ENCODE assay signal across 8 cellular contexts in the genomic region with DNA sequence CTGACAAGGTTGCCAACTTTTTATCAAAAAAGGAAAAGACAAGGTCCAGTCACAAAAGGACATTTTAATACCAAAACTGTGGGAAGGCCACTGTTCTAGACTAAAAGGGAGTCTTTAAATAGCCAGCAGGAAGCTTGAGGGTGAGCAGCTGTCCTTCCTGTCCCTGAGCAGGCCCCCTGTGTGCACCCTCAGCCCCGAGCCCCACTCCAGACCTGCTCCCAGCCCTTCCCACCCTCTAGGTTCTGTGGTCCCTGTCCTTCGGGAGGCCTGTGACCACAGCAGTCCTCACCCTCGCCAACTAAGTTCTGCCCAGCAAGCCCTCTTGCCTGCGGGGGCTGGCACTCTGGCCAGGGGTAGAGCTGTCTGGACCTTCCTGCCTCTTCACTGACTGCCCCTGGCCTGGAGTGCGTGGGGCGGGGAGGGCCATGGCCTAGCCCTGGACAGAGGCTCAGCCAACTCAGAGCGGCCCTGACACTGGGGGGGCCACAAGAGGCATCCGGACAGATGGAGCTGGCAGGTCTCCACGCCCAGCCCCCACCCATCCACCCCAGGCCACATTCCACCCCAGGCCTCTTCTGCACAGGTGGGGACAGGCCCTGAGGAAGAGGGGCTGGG. TPM values are rescaled to one million over a fixed set of nuclear protein-coding genes. Genes with fewer than 3 reads are reported as not detected.
DNase-seq lines count a peak whose midpoint lies in the region; ATAC-seq, FAIRE-seq and TF ChIP-seq lines count a peak whose summit lies in the region.

No MANE protein-coding gene starts in this region.

- H3K27me3 ChIP-seq in ascending aorta (no peaks in the 10 kb centered on the region), thyroid gland (no peaks in the 10 kb centered on the region)

- CTCF ChIA-PET in activated CD4-positive, alpha-beta T cell treated with anti-CD3 and anti-CD28 coated beads for 36 hours (lab: Charles Lee): interaction anchor here (0.6 kb wide), 2 partner anchors 73 to 253 kb away, joined by 3 read pairs; a partner anchor contains a TSS

- WGBS in thyroid gland, 2 donors: 40 to 59% methylated on average over 3 to 7 of the region's 9 CpGs

- peaks cover 10% of the 10 kb centered on the region for H3K4me1 Mint-ChIP-seq in activated CD4-positive, alpha-beta T cell treated with anti-CD3 and anti-CD28 coated beads, Interleukin-2, amount 10 ng/mL, durations not matched to agents 24 days and 14 days
- H3K4me1 Mint-ChIP-seq in activated CD4-positive, alpha-beta T cell treated with anti-CD3 and anti-CD28 coated beads for 36 hours: peaks cover 13% of the 10 kb centered on the region
- peaks cover 29% of the 10 kb centered on the region for H3K4me1 Mint-ChIP-seq in mesothelial cell of epicardium

- FAIRE-seq in GM12891 (lab: Jason Lieb, UNC): no peak

- peaks cover 23 to 25% of the 10 kb centered on the region in 2 donors for H3K4me1 ChIP-seq in ascending aorta
- H3K4me1 ChIP-seq in thyroid gland: peaks cover 42 to 52% of the 10 kb centered on the region in 2 donors

- H3K27ac ChIP-seq in ascending aorta (peak overlapping the region; percentile 86 to 96), thyroid gland (peak overlapping the region; percentile 58 to 89 (median 67))

- no peak overlapping the region for H3K4me3 ChIP-seq in ascending aorta
- no peak overlapping the region for H3K4me3 ChIP-seq in thyroid gland (replicated peaks in 1 of 3)

- peaks cover 9% of the 10 kb centered on the region for H3K27me3 Mint-ChIP-seq in activated CD4-positive, alpha-beta T cell treated with anti-CD3 and anti-CD28 coated beads, Interleukin-2, amount 10 ng/mL, durations not matched to agents 24 days and 14 days
- H3K27me3 Mint-ChIP-seq in activated CD4-positive, alpha-beta T cell treated with anti-CD3 and anti-CD28 coated beads for 36 hours: peaks cover 9% of the 10 kb centered on the region
- no peaks in the 10 kb centered on the region for H3K27me3 Mint-ChIP-seq in mesothelial cell of epicardium (ENCODE audit: low read depth)

- intact Hi-C loops in activated CD4-positive, alpha-beta T cell treated with anti-CD3 and anti-CD28 coated beads, Interleukin-2, amount 10 ng/mL, durations not matched to agents 24 days and 14 days (cut with micrococcal nuclease): loop anchor here (5.0 kb wide), 1 partner anchor 37 kb away; a partner anchor contains a TSS
- intact Hi-C loops in activated CD4-positive, alpha-beta T cell treated with anti-CD3 and anti-CD28 coated beads for 36 hours (cut with DNase I, micrococcal nuclease): no loop called here
- intact Hi-C loops in ascending aorta (cut with DNase I): loop anchor here (2.0 to 10.0 kb wide), 2 partner anchors 34 to 374 kb away; a partner anchor contains a TSS
- intact Hi-C loops in thyroid gland (cut with DNase I): no loop called here

- POLR2A ChIA-PET in activated CD4-positive, alpha-beta T cell treated with anti-CD3 and anti-CD28 coated beads for 36 hours (lab: Charles Lee): no interaction called here

- ATAC-seq in activated CD4-positive, alpha-beta T cell treated with anti-CD3 and anti-CD28 coated beads for 36 hours: no peak
- no peak for ATAC-seq in GM21447 (IDR thresholded peaks at IDR 0.05; ENCODE audit: unreplicated experiment)

- no peak for DNase-seq in activated CD4-positive, alpha-beta T cell treated with anti-CD3 and anti-CD28 coated beads, Interleukin-2, amount 10 ng/mL, durations not matched to agents 24 days and 14 days
- DNase-seq in activated CD4-positive, alpha-beta T cell treated with anti-CD3 and anti-CD28 coated beads for 36 hours: no peak
- DNase-seq in ascending aorta (ENCODE audit: low spot score in 2 of 2) (no peak), mesothelial cell of epicardium (ENCODE audit: low spot score in 2 of 2, unreplicated experiment in 2 of 2) (no peak), thyroid gland (peak in 1 of 2 donors; percentile 43), GM12891 (ENCODE audit: insufficient read length, low spot score) (no peak), foreskin melanocyte (no peak)

- H3K9me3 ChIP-seq in ascending aorta (no peaks in the 10 kb centered on the region), thyroid gland (no peaks in the 10 kb centered on the region)

- peak overlapping the region; percentile 59 for H3K4me3 Mint-ChIP-seq in activated CD4-positive, alpha-beta T cell treated with anti-CD3 and anti-CD28 coated beads, Interleukin-2, amount 10 ng/mL, durations not matched to agents 24 days and 14 days
- H3K4me3 Mint-ChIP-seq in activated CD4-positive, alpha-beta T cell treated with anti-CD3 and anti-CD28 coated beads for 36 hours: no peak overlapping the region
- peak overlapping the region; percentile 61 for H3K4me3 Mint-ChIP-seq in mesothelial cell of epicardium

- no peaks in the 10 kb centered on the region for H3K9me3 Mint-ChIP-seq in activated CD4-positive, alpha-beta T cell treated with anti-CD3 and anti-CD28 coated beads, Interleukin-2, amount 10 ng/mL, durations not matched to agents 24 days and 14 days
- H3K9me3 Mint-ChIP-seq in activated CD4-positive, alpha-beta T cell treated with anti-CD3 and anti-CD28 coated beads for 36 hours (ENCODE audit: low read depth): no peaks in the 10 kb centered on the region
- H3K9me3 Mint-ChIP-seq in mesothelial cell of epicardium: no peaks in the 10 kb centered on the region

- H3K36me3 ChIP-seq in ascending aorta: no peaks in the 10 kb centered on the region
- H3K36me3 ChIP-seq in thyroid gland: no peaks in the 10 kb centered on the region

- H3K27ac Mint-ChIP-seq in activated CD4-positive, alpha-beta T cell treated with anti-CD3 and anti-CD28 coated beads, Interleukin-2, amount 10 ng/mL, durations not matched to agents 24 days and 14 days: peak overlapping the region; percentile 70
- H3K27ac Mint-ChIP-seq in activated CD4-positive, alpha-beta T cell treated with anti-CD3 and anti-CD28 coated beads for 36 hours: no peak overlapping the region
- H3K27ac Mint-ChIP-seq in mesothelial cell of epicardium: peak overlapping the region; percentile 96

- TF ChIP-seq CTCF in ascending aorta (IDR thresholded peaks at IDR 0.05): no peak
- no peak for TF ChIP-seq CTCF in mesothelial cell of epicardium (IDR thresholded peaks at IDR 0.05; ENCODE audit: unreplicated experiment)
- TF ChIP-seq CTCF in thyroid gland (IDR thresholded peaks at IDR 0.05): no peak

- TF ChIP-seq POLR2A in thyroid gland (IDR thresholded peaks at IDR 0.05) (no peak), GM12891 (IDR thresholded peaks at IDR 0.05; ENCODE audit: low read depth, low read length) (no peak)

- no peaks in the 10 kb centered on the region for H3K36me3 Mint-ChIP-seq in activated CD4-positive, alpha-beta T cell treated with anti-CD3 and anti-CD28 coated beads, Interleukin-2, amount 10 ng/mL, durations not matched to agents 24 days and 14 days (ENCODE audit: low read depth)
- H3K36me3 Mint-ChIP-seq in activated CD4-positive, alpha-beta T cell treated with anti-CD3 and anti-CD28 coated beads for 36 hours (ENCODE audit: low read depth): no peaks in the 10 kb centered on the region
- no peaks in the 10 kb centered on the region for H3K36me3 Mint-ChIP-seq in mesothelial cell of epicardium

TF ChIP-seq in GM12891, 5 proteins besides CTCF, POLR2A, EP300 and RAD21:
- no peak for TF ChIP-seq POLR2AphosphoS5 (IDR thresholded peaks at IDR 0.05; ENCODE audit: low read depth, low read length)
- no peak for TF ChIP-seq TAF1 (IDR thresholded peaks at IDR 0.05; ENCODE audit: low read depth, low read length)
- TF ChIP-seq SPI1 (IDR thresholded peaks at IDR 0.05; ENCODE audit: low read depth, low read length): no peak
- TF ChIP-seq PAX5 (IDR thresholded peaks at IDR 0.05; ENCODE audit: insufficient read depth, low read length, severe bottlenecking): no peak

RNA-seq across cellular contexts. Expression of a gene that starts 1.6 kb away (rescaled TPM):
- 9.0 and 9.5 TPM in 2 replicates for total RNA-seq in activated CD4-positive, alpha-beta T cell treated with anti-CD3 and anti-CD28 coated beads, Interleukin-2, amount 10 ng/mL, durations not matched to agents 24 days and 14 days
- 1 to 10 TPM; 5.5 to 6.3 TPM for total RNA-seq in activated CD4-positive, alpha-beta T cell treated with anti-CD3 and anti-CD28 coated beads for 36 hours
- total RNA-seq in ascending aorta: 287 TPM
- 467 to 493 TPM (median 468 TPM) in 3 replicates for total RNA-seq in mesothelial cell of epicardium
- total RNA-seq in thyroid gland: 100 to 1,000 TPM; 143 to 266 (median 215) TPM
- polyA plus RNA-seq in GM12891 (2012; ENCODE audit: low read depth, missing spikeins): 57.5 TPM

RNA-seq across cellular contexts. Expression of a gene that starts 17.7 kb away (rescaled TPM):
- total RNA-seq in activated CD4-positive, alpha-beta T cell treated with anti-CD3 and anti-CD28 coated beads, Interleukin-2, amount 10 ng/mL, durations not matched to agents 24 days and 14 days: 1.4 and 2.2 TPM in 2 replicates
- 1 to 10 TPM; 2.8 TPM for total RNA-seq in activated CD4-positive, alpha-beta T cell treated with anti-CD3 and anti-CD28 coated beads for 36 hours
- total RNA-seq in ascending aorta: 1.4 TPM
- 19.0 to 20.7 TPM (median 19.2 TPM) in 3 replicates for total RNA-seq in mesothelial cell of epicardium
- 10 to 100 TPM in 2 of 4 donors, 1 to 10 TPM in 2; 4.3 to 14.3 (median 9.3) TPM for total RNA-seq in thyroid gland
- polyA plus RNA-seq in GM12891 (2012; ENCODE audit: low read depth, missing spikeins): 12.4 TPM

RNA-seq across cellular contexts. Expression of a gene that starts 34.0 kb away (rescaled TPM):
- total RNA-seq in activated CD4-positive, alpha-beta T cell treated with anti-CD3 and anti-CD28 coated beads, Interleukin-2, amount 10 ng/mL, durations not matched to agents 24 days and 14 days: 44.0 and 44.1 TPM in 2 replicates
- 10 to 100 TPM; 37.3 to 39.5 TPM for total RNA-seq in activated CD4-positive, alpha-beta T cell treated with anti-CD3 and anti-CD28 coated beads for 36 hours
- total RNA-seq in ascending aorta (55.5 TPM), mesothelial cell of epicardium (79.4 to 83.7 TPM (median 80.1 TPM) in 3 replicates), thyroid gland (100 to 1,000 TPM in 1 of 4 donors, 10 to 100 TPM in 3; 65.7 to 103 (median 74.0) TPM)
- 22.9 TPM for polyA plus RNA-seq in GM12891 (2012; ENCODE audit: low read depth, missing spikeins)

RNA-seq across cellular contexts. Expression of a gene that starts 38.9 kb away (rescaled TPM):
- 27.8 and 29.0 TPM in 2 replicates for total RNA-seq in activated CD4-positive, alpha-beta T cell treated with anti-CD3 and anti-CD28 coated beads, Interleukin-2, amount 10 ng/mL, durations not matched to agents 24 days and 14 days
- 10 to 100 TPM; 11.6 to 13.6 TPM for total RNA-seq in activated CD4-positive, alpha-beta T cell treated with anti-CD3 and anti-CD28 coated beads for 36 hours
- total RNA-seq in ascending aorta (117 TPM), mesothelial cell of epicardium (5.9 to 8.4 TPM (median 8.3 TPM) in 3 replicates), thyroid gland (1 to 10 TPM; 2.8 to 4.7 (median 4.0) TPM)
- 4.8 TPM for polyA plus RNA-seq in GM12891 (2012; ENCODE audit: low read depth, missing spikeins)

RNA-seq across cellular contexts. Expression of a gene that starts 47.6 kb away (rescaled TPM):
- total RNA-seq in activated CD4-positive, alpha-beta T cell treated with anti-CD3 and anti-CD28 coated beads, Interleukin-2, amount 10 ng/mL, durations not matched to agents 24 days and 14 days: 20.1 and 21.5 TPM in 2 replicates
- total RNA-seq in activated CD4-positive, alpha-beta T cell treated with anti-CD3 and anti-CD28 coated beads for 36 hours: 1 to 10 TPM; 5.4 to 8.1 TPM
- 29.4 TPM for total RNA-seq in ascending aorta
- 55.6 to 63.3 TPM (median 57.2 TPM) in 3 replicates for total RNA-seq in mesothelial cell of epicardium
- 1 to 10 TPM; 3.1 to 5.1 (median 3.7) TPM for total RNA-seq in thyroid gland
- 11.3 TPM for polyA plus RNA-seq in GM12891 (2012; ENCODE audit: low read depth, missing spikeins)

Comparison
In these comparisons a context has a peak if more than half of its experiments do, and no peak if none do; other contexts are left out.
1. intact Hi-C loops: an anchor here in activated CD4-positive, alpha-beta T cell treated with anti-CD3 and anti-CD28 coated beads, Interleukin-2, amount 10 ng/mL, durations not matched to agents 24 days and 14 days (5.0 kb wide) and ascending aorta (2.0 to 10.0 kb wide); none called in activated CD4-positive, alpha-beta T cell treated with anti-CD3 and anti-CD28 coated beads for 36 hours and thyroid gland.
2. RNA of a gene that starts 1.6 kb away (total RNA-seq): 467 to 493 TPM in mesothelial cell of epicardium, 287 TPM in ascending aorta (single experiment) and 143 to 266 TPM in thyroid gland; 9.0 to 9.5 TPM in activated CD4-positive, alpha-beta T cell treated with anti-CD3 and anti-CD28 coated beads, Interleukin-2, amount 10 ng/mL, durations not matched to agents 24 days and 14 days and 5.5 to 6.3 TPM in activated CD4-positive, alpha-beta T cell treated with anti-CD3 and anti-CD28 coated beads for 36 hours; every median in the first group is over 10 times any median in the second.